ENCODE assay signal across 11 cellular contexts in the genomic region with DNA sequence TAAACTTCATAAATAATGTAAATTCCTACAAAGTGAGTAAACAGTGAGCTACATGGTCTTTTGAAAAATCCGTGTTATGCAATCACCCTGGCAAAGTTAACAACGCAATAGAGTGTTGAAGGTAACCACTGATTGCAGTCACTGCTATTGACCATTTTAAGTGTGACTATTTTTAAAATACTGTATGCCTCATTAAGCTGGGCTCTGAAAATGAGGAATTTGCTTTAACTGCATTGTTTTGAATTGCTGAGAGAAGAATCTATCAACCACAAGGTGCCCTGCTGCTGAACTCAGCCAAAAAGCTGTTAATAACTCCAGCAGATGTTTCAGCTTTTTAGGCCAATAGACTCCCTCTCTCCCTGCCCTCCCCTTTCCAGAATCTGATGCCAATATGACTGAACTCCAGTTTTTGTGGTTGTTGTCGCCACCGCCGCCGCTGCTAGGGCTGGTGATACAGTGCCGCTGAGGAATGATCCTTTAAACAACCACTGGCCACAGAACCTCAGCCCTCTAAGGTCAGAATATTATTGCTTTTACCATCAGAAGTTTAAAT. TPM values are rescaled to one million over a fixed set of nuclear protein-coding genes. Genes with fewer than 3 reads are reported as not detected.
DNase-seq lines count a peak whose midpoint lies in the region; ATAC-seq and TF ChIP-seq lines count a peak whose summit lies in the region.
"Had no signal": no experiment of that assay in that cellular context is flagged by ENCODE, and none has a peak within 500 bp of the region (broad histone marks: within the 10 kb centered on the region; RNA-seq: fewer than 3 reads in every experiment).

No MANE protein-coding gene starts in this region.

- BruUV-seq in PC-9 (replicated peaks; lab: Mats Ljungman, UMichigan): no TSS peak

- no peak overlapping the region for H3K4me3 Mint-ChIP-seq in chondrocyte (ENCODE audit: unreplicated experiment)
- H3K4me3 Mint-ChIP-seq: activated naive CD4-positive, alpha-beta T cell treated with anti-CD3 and anti-CD28 coated beads, Interleukin-2, amount 50 U/mL, for 24 hours had no signal

- H3K4me1 ChIP-seq in osteoblast (ENCODE audit: insufficient read depth, low read length) (peaks cover 17% of the 10 kb centered on the region), PC-9 (replicated peaks; ENCODE audit: insufficient read depth) (no peaks in the 10 kb centered on the region)

- H3K27me3 ChIP-seq in osteoblast (ENCODE audit: insufficient read depth, low read length): no peaks in the 10 kb centered on the region
- H3K27me3 ChIP-seq in PC-9 (ENCODE audit: insufficient read depth, low read depth): no peaks in the 10 kb centered on the region

- POLR2A ChIA-PET in PC-9 (lab: Charles Lee; ENCODE audit: unreplicated experiment): no interaction called here

- H4K20me1 ChIP-seq in osteoblast (ENCODE audit: insufficient read depth, low read length) (no peaks in the 10 kb centered on the region), PC-9 (ENCODE audit: insufficient read depth) (no peaks in the 10 kb centered on the region)

- DNase-seq in EH (ENCODE audit: low read depth): peak; percentile 89
- peak; percentile 68 to 72 for DNase-seq in NOMO-1 (lab: John Stamatoyannopoulos, UW; ENCODE audit: unreplicated experiment in 2 of 2)
- peak; percentile 92 for DNase-seq in fibroblast of peridontal ligament (ENCODE audit: extremely low read depth)
- no peak for DNase-seq in osteoblast (ENCODE audit: insufficient read length, low spot score, missing footprints)
- no peak for DNase-seq in globus pallidus (ENCODE audit: low spot score)
- DNase-seq in PC-9: no peak
- no peak for DNase-seq in stimulated activated naive CD8-positive, alpha-beta T cell treated with anti-CD3 and anti-CD28 coated beads, Interleukin-15, Interleukin-2, amounts not matched to agents 100 U/mL and 50 U/mL, for 24 hours
- no peak for DNase-seq in chondrocyte (ENCODE audit: low spot score)
- DNase-seq: DMS153 had no signal

- no peak overlapping the region for H3K27ac Mint-ChIP-seq in chondrocyte (ENCODE audit: unreplicated experiment)
- H3K27ac Mint-ChIP-seq: activated naive CD4-positive, alpha-beta T cell treated with anti-CD3 and anti-CD28 coated beads, Interleukin-2, amount 50 U/mL, for 24 hours had no signal

- no peaks in the 10 kb centered on the region for H3K36me3 ChIP-seq in osteoblast (ENCODE audit: insufficient read depth, low read length)
- H3K36me3 ChIP-seq in PC-9 (ENCODE audit: low read depth): no peaks in the 10 kb centered on the region

- ATAC-seq in stimulated activated naive CD8-positive, alpha-beta T cell treated with anti-CD3 and anti-CD28 coated beads, Interleukin-15, Interleukin-2, amounts not matched to agents 100 U/mL and 50 U/mL, for 24 hours: no peak

- H3K4me2 ChIP-seq in osteoblast (ENCODE audit: insufficient read depth, low read length) (peak overlapping the region; percentile 55), PC-9 (no peak overlapping the region)

- no peaks in the 10 kb centered on the region for H3K9me2 ChIP-seq in PC-9 (ENCODE audit: insufficient read depth)

- peaks cover 8% of the 10 kb centered on the region for H3K27me3 Mint-ChIP-seq in chondrocyte (ENCODE audit: low read depth)
- H3K27me3 Mint-ChIP-seq: activated naive CD4-positive, alpha-beta T cell treated with anti-CD3 and anti-CD28 coated beads, Interleukin-2, amount 50 U/mL, for 24 hours had no signal

- H3K79me2 ChIP-seq in osteoblast (ENCODE audit: insufficient read depth, low read length): no peaks in the 10 kb centered on the region
- H3K79me2 ChIP-seq in PC-9 (ENCODE audit: low read depth): no peaks in the 10 kb centered on the region

- no peaks in the 10 kb centered on the region for H3K4me1 Mint-ChIP-seq in chondrocyte (ENCODE audit: low read depth)
- H3K4me1 Mint-ChIP-seq: activated naive CD4-positive, alpha-beta T cell treated with anti-CD3 and anti-CD28 coated beads, Interleukin-2, amount 50 U/mL, for 24 hours had no signal

- H3K9me3 Mint-ChIP-seq in chondrocyte (ENCODE audit: low read depth): no peaks in the 10 kb centered on the region
- H3K9me3 Mint-ChIP-seq: activated naive CD4-positive, alpha-beta T cell treated with anti-CD3 and anti-CD28 coated beads, Interleukin-2, amount 50 U/mL, for 24 hours had no signal

- H3K4me3 ChIP-seq in osteoblast (ENCODE audit: insufficient read depth, low read length) (no peak overlapping the region), PC-9 (no peak overlapping the region)

- H3K9me3 ChIP-seq in osteoblast (ENCODE audit: low read depth, low read length): no peaks in the 10 kb centered on the region
- H3K9me3 ChIP-seq in PC-9 (ENCODE audit: insufficient read depth, low read depth): no peaks in the 10 kb centered on the region

- intact Hi-C loops in PC-9 (cut with micrococcal nuclease; ENCODE audit: unreplicated experiment): no loop called here

- H2AFZ ChIP-seq in osteoblast (ENCODE audit: low read length) (no peak overlapping the region), PC-9 (no peak overlapping the region)

- H3K27ac ChIP-seq in osteoblast (ENCODE audit: low read depth, low read length): peak overlapping the region; percentile 44
- no peak overlapping the region for H3K27ac ChIP-seq in PC-9
- H3K27ac ChIP-seq: VCaP had no signal

- H3K36me3 Mint-ChIP-seq in chondrocyte (ENCODE audit: low read depth): no peaks in the 10 kb centered on the region
- H3K36me3 Mint-ChIP-seq: activated naive CD4-positive, alpha-beta T cell treated with anti-CD3 and anti-CD28 coated beads, Interleukin-2, amount 50 U/mL, for 24 hours had no signal

- no peaks in the 10 kb centered on the region for H3F3A ChIP-seq in PC-9 (ENCODE audit: insufficient read depth, low read depth)

- CTCF ChIA-PET in PC-9 (lab: Charles Lee): no interaction called here

- no peak for TF ChIP-seq CTCF in osteoblast (IDR thresholded peaks at IDR 0.05; ENCODE audit: extremely low read depth, low read depth, low read length)
- TF ChIP-seq CTCF in PC-9 (conservative IDR thresholded peaks at IDR 0.05): no peak
- no peak for TF ChIP-seq CTCF in chondrocyte (IDR thresholded peaks at IDR 0.05)

RNA-seq across cellular contexts. Expression of gene SMARCA2, which starts 35.3 kb away (rescaled TPM):
- total RNA-seq in osteoblast (83.1 and 101 TPM in 2 replicates), PC-9 (2021) (22.6 and 29.3 TPM in 2 replicates), chondrocyte (82.5 to 158 TPM (median 95.1 TPM) in 3 replicates)

Comparison
In these comparisons a context has a peak if more than half of its experiments do, and no peak if none do; other contexts are left out.
1. DNase-seq: peak in EH (single experiment), NOMO-1 (2 of 2) and fibroblast of peridontal ligament (single experiment); none in osteoblast (single experiment), globus pallidus (single experiment), PC-9 (0 of 2), stimulated activated naive CD8-positive, alpha-beta T cell treated with anti-CD3 and anti-CD28 coated beads, Interleukin-15, Interleukin-2, amounts not matched to agents 100 U/mL and 50 U/mL, for 24 hours (single experiment) and chondrocyte (single experiment).